7 cellular contexts compared by ENCODE assay signal in the genomic region with DNA sequence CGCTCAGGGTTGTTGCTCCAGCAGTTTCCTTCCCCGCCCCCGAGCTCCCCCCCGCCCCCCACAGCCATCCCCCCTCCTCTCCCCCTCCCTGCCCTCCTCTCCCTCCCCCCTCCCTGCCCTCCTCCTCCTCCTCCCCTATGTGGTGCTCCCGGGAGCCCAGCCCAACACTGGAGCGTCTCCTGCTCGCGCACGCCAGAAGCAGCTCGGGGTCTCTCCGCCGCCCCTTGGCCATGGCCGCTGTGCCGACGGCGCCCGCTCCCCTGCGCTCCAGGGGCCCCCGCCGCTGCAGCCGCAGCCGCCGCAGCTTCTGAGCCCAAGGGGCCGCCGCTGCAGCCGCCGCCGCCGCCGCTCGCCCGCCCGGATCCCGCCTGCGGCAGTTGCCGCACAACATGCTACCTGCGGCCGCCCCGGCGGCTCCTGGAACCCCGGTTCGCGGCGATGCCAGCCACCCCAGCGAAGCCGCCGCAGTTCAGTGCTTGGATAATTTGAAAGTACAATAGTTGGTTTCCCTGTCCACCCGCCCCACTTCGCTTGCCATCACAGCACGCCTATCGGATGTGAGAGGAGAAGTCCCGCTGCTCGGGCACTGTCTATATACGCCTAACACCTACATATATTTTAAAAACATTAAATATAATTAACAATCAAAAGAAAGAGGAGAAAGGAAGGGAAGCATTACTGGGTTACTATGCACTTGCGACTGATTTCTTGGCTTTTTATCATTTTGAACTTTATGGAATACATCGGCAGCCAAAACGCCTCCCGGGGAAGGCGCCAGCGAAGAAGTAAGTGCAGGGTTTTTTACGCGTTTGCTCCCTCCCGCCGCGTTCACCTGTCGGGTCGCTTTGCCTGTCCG.
DNase-seq lines count a peak whose midpoint lies in the region; ATAC-seq, FAIRE-seq and TF ChIP-seq lines count a peak whose summit lies in the region.

A gene with protein sequence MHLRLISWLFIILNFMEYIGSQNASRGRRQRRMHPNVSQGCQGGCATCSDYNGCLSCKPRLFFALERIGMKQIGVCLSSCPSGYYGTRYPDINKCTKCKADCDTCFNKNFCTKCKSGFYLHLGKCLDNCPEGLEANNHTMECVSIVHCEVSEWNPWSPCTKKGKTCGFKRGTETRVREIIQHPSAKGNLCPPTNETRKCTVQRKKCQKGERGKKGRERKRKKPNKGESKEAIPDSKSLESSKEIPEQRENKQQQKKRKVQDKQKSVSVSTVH (plus strand): TSS at position 167 of the 856 bp plus-strand sequence. CDS start 522 bp downstream, at position 689.

- H3K9me3 ChIP-seq in mucosa of rectum (ENCODE audit: control insufficient read depth in 2 of 2, low read length in 2 of 2), result no peaks in the 10 kb centered on the region

- H3K36me3 ChIP-seq in GM06990 (ENCODE audit: control insufficient read depth, insufficient read depth, low read length), result no peaks in the 10 kb centered on the region
- no peaks in the 10 kb centered on the region for H3K36me3 ChIP-seq in mucosa of rectum (ENCODE audit: control insufficient read depth in 2 of 2, insufficient read depth in 2 of 2, low read length in 2 of 2)

- peak within 1 kb of the TSS; percentile 32 to 54 for H3K27ac ChIP-seq in mucosa of rectum (ENCODE audit: low read depth in 2 of 2, low read length in 2 of 2)

- peaks cover 12 to 16% of the 10 kb centered on the region in 2 donors for H3K4me1 Mint-ChIP-seq in effector memory CD8-positive, alpha-beta T cell (ENCODE audit: low read depth in 2 of 2)

- H3K27me3 ChIP-seq in GM06990 (replicated peaks; ENCODE audit: control insufficient read depth, insufficient read depth, low read length), result peaks cover 4% of the 10 kb centered on the region; the same call in 1 of the 2 replicates
- H3K27me3 ChIP-seq in mucosa of rectum (ENCODE audit: control insufficient read depth in 2 of 2, insufficient read depth in 2 of 2, low read length in 2 of 2), result peaks cover 26 to 29% of the 10 kb centered on the region in 2 donors

- H3K36me3 Mint-ChIP-seq in effector memory CD8-positive, alpha-beta T cell (ENCODE audit: insufficient read depth), result peaks cover 3% of the 10 kb centered on the region

- no peaks in the 10 kb centered on the region for H3K9me3 Mint-ChIP-seq in effector memory CD8-positive, alpha-beta T cell

- H3K4me3 ChIP-seq in GM06990 (replicated peaks; ENCODE audit: low read depth, low read length) (peak within 1 kb of the TSS; percentile 56), mucosa of rectum (ENCODE audit: low read length in 2 of 2) (peak within 1 kb of the TSS; percentile 58 to 64)

- no peak for ATAC-seq in effector memory CD8-positive, alpha-beta T cell (replicated peaks)
- ATAC-seq in GM19463 (IDR thresholded peaks at IDR 0.05; ENCODE audit: unreplicated experiment), result no peak

- peak; percentile 20 for DNase-seq in GM06990 (ENCODE audit: extremely low read depth, insufficient read length)
- peak; percentile 23 for DNase-seq in H54 (ENCODE audit: insufficient read length, low spot score)
- DNase-seq in RPMI8226, result peak; percentile 14
- DNase-seq in effector memory CD8-positive, alpha-beta T cell, result no peak
- peak; percentile 45 for DNase-seq in urothelium cell line (ENCODE audit: low spot score)

- H3K4me1 ChIP-seq in mucosa of rectum (ENCODE audit: control insufficient read depth in 2 of 2, insufficient read depth in 2 of 2, low read length in 2 of 2), result peaks cover 0 to 3% of the 10 kb centered on the region in 2 donors

- peak within 1 kb of the TSS; percentile 69 to 79 for H3K4me3 Mint-ChIP-seq in effector memory CD8-positive, alpha-beta T cell

- FAIRE-seq in H54 (lab: Jason Lieb, UNC), result no peak
- FAIRE-seq in urothelium cell line (lab: Jason Lieb, UNC), result no peak

- TF ChIP-seq CTCF in GM06990 (IDR thresholded peaks at IDR 0.05; ENCODE audit: insufficient read depth, low read length, poor library complexity, severe bottlenecking), result no peak

- TF ChIP-seq POLR2A in H54 (IDR thresholded peaks at IDR 0.05; ENCODE audit: low read depth, low read length), result no peak

- H3K27me3 Mint-ChIP-seq in effector memory CD8-positive, alpha-beta T cell, result peaks cover 58 to 85% of the 10 kb centered on the region in 2 donors

- H3K27ac Mint-ChIP-seq in effector memory CD8-positive, alpha-beta T cell, result no peak within 1 kb of the TSS

- peak within 1 kb of the TSS in 1 of 2 donors; percentile 38 for H3K9ac ChIP-seq in mucosa of rectum (ENCODE audit: low read depth in 1 of 2, low read length in 2 of 2)

Comparison
In these comparisons a context has a peak if more than half of its experiments do, and no peak if none do; other contexts are left out.
1. DNase-seq: peak in GM06990 (single experiment), H54 (single experiment), RPMI8226 (single experiment) and urothelium cell line (single experiment); none in effector memory CD8-positive, alpha-beta T cell (0 of 3).